Comparison of ENCODE assay signal across 29 cellular contexts in the genomic region with DNA sequence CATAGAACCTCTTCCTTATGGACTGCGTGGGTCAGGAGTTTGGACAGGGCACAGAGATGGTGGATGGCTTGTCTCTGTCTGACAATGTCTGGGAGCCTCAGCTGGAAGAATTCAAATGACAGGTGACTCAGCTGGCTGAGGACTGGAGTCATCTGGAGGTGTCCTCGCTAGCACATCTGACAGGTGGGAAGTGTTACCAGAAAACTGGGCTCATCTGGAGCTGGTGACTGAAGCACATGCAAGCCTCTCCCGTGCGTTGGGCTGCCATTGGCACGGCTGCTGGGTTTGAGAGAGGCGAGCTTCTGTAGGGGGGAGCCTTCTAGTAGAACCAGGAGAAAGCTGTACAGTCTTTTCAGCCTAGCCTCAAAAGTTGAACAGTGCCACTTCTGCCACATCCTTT.
"Had no signal": no experiment of that assay in that cellular context is flagged by ENCODE, and none has a peak within 500 bp of the region (broad histone marks: within the 10 kb centered on the region; RNA-seq: fewer than 3 reads in every experiment).

No MANE protein-coding gene starts in this region.

- H3K9me3 Mint-ChIP-seq: activated CD4-positive, alpha-beta T cell treated with anti-CD3 and anti-CD28 coated beads, Interleukin-2, amount 10 ng/mL, durations not matched to agents 24 days and 14 days; activated naive CD4-positive, alpha-beta T cell treated with anti-CD3 and anti-CD28 coated beads, Interleukin-2, amount 10 ng/mL, durations not matched to agents 7 days and 5 days; activated naive CD8-positive, alpha-beta T cell treated with anti-CD3 and anti-CD28 coated beads, Interleukin-2, amount 50 U/mL, for 24 hours; activated T-cell treated with anti-CD3 and anti-CD28 coated beads, Interleukin-2, amount 50 U/mL, for 24 hours; activated T-helper 2 cell treated with anti-CD3 and anti-CD28 coated beads, Interferon-gamma antibody, Interleukin-2, Interleukin-4, amounts not matched to agents 10 μg/mL and 5 μg/mL and 100 μg/mL, durations not matched to agents 14 hours and 24 hours and 36 hours; brain had no signal

- H3K27me3 Mint-ChIP-seq: activated CD4-positive, alpha-beta T cell treated with anti-CD3 and anti-CD28 coated beads, Interleukin-2, amount 10 ng/mL, durations not matched to agents 24 days and 14 days; activated naive CD8-positive, alpha-beta T cell treated with anti-CD3 and anti-CD28 coated beads, Interleukin-2, amount 50 U/mL, for 24 hours; brain had no signal

- H3K4me1 Mint-ChIP-seq: activated CD4-positive, alpha-beta T cell treated with anti-CD3 and anti-CD28 coated beads, Interleukin-2, amount 10 ng/mL, durations not matched to agents 24 days and 14 days; activated naive CD4-positive, alpha-beta T cell treated with anti-CD3 and anti-CD28 coated beads, Interleukin-2, amount 10 ng/mL, durations not matched to agents 7 days and 5 days had no signal

- H3K27ac ChIP-seq: Peyer's patch, WERI-Rb-1 had no signal

- H3K4me3 Mint-ChIP-seq: activated CD4-positive, alpha-beta T cell treated with anti-CD3 and anti-CD28 coated beads, Interleukin-2, amount 10 ng/mL, durations not matched to agents 24 days and 14 days; activated CD8-positive, alpha-beta T cell treated with anti-CD3 and anti-CD28 coated beads, Interleukin-2, amount 10 ng/mL, durations not matched to agents 7 days and 5 days; activated naive CD4-positive, alpha-beta T cell treated with anti-CD3 and anti-CD28 coated beads, Interleukin-2, amount 10 ng/mL, durations not matched to agents 7 days and 5 days; activated naive CD8-positive, alpha-beta T cell; activated naive CD8-positive, alpha-beta T cell treated with anti-CD3 and anti-CD28 coated beads, Interleukin-2, amount 50 U/mL, for 24 hours; activated T-cell treated with anti-CD3 and anti-CD28 coated beads, Interleukin-2, amount 50 U/mL, for 24 hours; brain had no signal

- H3K9me3 ChIP-seq: Peyer's patch had no signal

- H3K27me3 ChIP-seq: Peyer's patch had no signal

- H3K4me3 ChIP-seq: Peyer's patch had no signal

- DNase-seq: activated CD4-positive, alpha-beta T cell treated with anti-CD3 and anti-CD28 coated beads for 1 hour; activated CD4-positive, alpha-beta T cell treated with anti-CD3 and anti-CD28 coated beads, Interleukin-2, amount 10 ng/mL, durations not matched to agents 24 days and 14 days; activated CD4-positive, alpha-beta T cell treated with anti-CD3 and anti-CD28 coated beads, Interleukin-2, amount 50 U/mL, for 48 hours; activated CD4-positive, CD25-positive, alpha-beta regulatory T cell; activated CD8-positive, alpha-beta T cell treated with anti-CD3 and anti-CD28 coated beads, Interleukin-2, amount 10 ng/mL, durations not matched to agents 7 days and 5 days; activated gamma-delta T cell; activated naive CD8-positive, alpha-beta T cell treated with anti-CD3 and anti-CD28 coated beads, Interleukin-2, amount 50 U/mL, for 24 hours; activated T-cell treated with anti-CD3 and anti-CD28 coated beads, Interleukin-2, amount 50 U/mL, for 24 hours; KG1; MM.1S; NCI-H1092; NCI-H1436 treated with DMSO at 0.1 percent for 48 hours; NCI-H1694 treated with DMSO at 0.1 percent for 48 hours; NCI-H2029; NCI-H345; NCI-H524 treated with DMSO at 0.1 percent for 48 hours; NK-92 treated with Interleukin-12 subunit alpha and Interleukin-12 subunit beta, amount 100 ng/mL, for 24 hours; PC-3; Peyer's patch; RPMI8226; SIG-M5; SW 1271; T1000; WERI-Rb-1 had no signal

- H3K27ac Mint-ChIP-seq: activated CD4-positive, alpha-beta T cell treated with anti-CD3 and anti-CD28 coated beads, Interleukin-2, amount 10 ng/mL, durations not matched to agents 24 days and 14 days; activated CD8-positive, alpha-beta T cell treated with anti-CD3 and anti-CD28 coated beads, Interleukin-2, amount 10 ng/mL, durations not matched to agents 7 days and 5 days; activated naive CD4-positive, alpha-beta T cell treated with anti-CD3 and anti-CD28 coated beads, Interleukin-2, amount 10 ng/mL, durations not matched to agents 7 days and 5 days; activated naive CD8-positive, alpha-beta T cell; activated naive CD8-positive, alpha-beta T cell treated with anti-CD3 and anti-CD28 coated beads, Interleukin-2, amount 50 U/mL, for 24 hours; activated T-cell treated with anti-CD3 and anti-CD28 coated beads, Interleukin-2, amount 50 U/mL, for 24 hours; activated T-helper 2 cell treated with anti-CD3 and anti-CD28 coated beads, Interferon-gamma antibody, Interleukin-2, Interleukin-4, amounts not matched to agents 10 μg/mL and 5 μg/mL and 100 μg/mL, durations not matched to agents 14 hours and 24 hours and 36 hours; brain had no signal

- ATAC-seq: activated CD8-positive, alpha-beta T cell treated with anti-CD3 and anti-CD28 coated beads, Interleukin-2, amount 10 ng/mL, durations not matched to agents 7 days and 5 days; activated naive CD8-positive, alpha-beta T cell treated with anti-CD3 and anti-CD28 coated beads, Interleukin-2, amount 50 U/mL, for 24 hours; PC-3; SK-N-SH treated with all-trans-retinoic acid at 6 μM for 48 hours had no signal

- H3K36me3 ChIP-seq: Peyer's patch, WERI-Rb-1 had no signal
